ENCODE assay signal across 1 cellular context in the genomic region with DNA sequence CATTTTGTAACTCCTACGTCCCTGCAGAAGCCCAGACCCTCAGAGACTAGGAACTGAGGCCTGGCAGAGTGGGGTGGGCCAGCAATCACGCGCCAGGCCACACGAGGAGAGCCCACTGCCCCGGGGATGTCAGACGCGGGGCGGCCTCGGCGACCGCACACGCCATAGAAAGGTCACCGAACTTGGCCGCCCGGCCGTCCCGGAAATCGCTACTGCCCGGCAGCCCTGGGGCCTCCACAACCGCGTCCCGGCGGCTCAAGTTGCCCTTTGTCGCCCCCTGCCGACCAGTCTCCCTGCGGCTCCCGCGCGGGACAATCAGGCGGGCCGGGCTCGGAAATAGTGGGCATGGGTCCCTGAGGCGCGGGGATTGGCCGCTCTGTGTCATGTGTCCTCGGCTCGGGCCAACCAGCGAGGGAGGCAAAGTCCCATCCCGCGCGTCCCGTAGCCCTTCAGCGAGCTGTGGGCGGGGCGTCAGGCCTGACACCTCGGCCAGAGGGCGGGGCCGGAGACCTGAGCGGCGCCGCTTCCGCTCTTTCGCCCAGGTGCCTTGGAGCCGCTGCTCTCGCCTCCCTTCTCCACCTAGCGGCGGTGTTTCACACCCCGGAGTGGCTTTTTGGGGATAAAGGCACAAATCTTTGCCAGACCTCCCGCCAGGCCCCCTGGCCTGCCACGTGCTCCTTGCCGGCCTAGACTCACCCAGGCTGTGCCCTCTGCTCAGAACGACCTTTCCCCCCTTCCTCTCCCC.
TF ChIP-seq lines count a peak whose summit lies in the region.

No MANE protein-coding gene starts in this region.

TF ChIP-seq in HepG2, 621 proteins besides CTCF, POLR2A, EP300 and RAD21 (continued from another document and continues in another):
- TF ChIP-seq, protein P1, sequence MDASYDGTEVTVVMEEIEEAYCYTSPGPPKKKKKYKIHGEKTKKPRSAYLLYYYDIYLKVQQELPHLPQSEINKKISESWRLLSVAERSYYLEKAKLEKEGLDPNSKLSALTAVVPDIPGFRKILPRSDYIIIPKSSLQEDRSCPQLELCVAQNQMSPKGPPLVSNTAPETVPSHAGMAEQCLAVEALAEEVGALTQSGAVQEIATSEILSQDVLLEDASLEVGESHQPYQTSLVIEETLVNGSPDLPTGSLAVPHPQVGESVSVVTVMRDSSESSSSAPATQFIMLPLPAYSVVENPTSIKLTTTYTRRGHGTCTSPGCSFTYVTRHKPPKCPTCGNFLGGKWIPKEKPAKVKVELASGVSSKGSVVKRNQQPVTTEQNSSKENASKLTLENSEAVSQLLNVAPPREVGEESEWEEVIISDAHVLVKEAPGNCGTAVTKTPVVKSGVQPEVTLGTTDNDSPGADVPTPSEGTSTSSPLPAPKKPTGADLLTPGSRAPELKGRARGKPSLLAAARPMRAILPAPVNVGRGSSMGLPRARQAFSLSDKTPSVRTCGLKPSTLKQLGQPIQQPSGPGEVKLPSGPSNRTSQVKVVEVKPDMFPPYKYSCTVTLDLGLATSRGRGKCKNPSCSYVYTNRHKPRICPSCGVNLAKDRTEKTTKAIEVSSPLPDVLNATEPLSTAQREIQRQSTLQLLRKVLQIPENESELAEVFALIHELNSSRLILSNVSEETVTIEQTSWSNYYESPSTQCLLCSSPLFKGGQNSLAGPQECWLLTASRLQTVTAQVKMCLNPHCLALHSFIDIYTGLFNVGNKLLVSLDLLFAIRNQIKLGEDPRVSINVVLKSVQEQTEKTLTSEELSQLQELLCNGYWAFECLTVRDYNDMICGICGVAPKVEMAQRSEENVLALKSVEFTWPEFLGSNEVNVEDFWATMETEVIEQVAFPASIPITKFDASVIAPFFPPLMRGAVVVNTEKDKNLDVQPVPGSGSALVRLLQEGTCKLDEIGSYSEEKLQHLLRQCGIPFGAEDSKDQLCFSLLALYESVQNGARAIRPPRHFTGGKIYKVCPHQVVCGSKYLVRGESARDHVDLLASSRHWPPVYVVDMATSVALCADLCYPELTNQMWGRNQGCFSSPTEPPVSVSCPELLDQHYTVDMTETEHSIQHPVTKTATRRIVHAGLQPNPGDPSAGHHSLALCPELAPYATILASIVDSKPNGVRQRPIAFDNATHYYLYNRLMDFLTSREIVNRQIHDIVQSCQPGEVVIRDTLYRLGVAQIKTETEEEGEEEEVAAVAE (CRISPR knock-in tag; IDR thresholded peaks at IDR 0.05; ENCODE audit: borderline replicate concordance): peak; percentile 82
- TF ChIP-seq MED13 (CRISPR knock-in tag; IDR thresholded peaks at IDR 0.05): 0 out of 2 replicates have a peak, but pooled peaks have one; percentile 17
- TF ChIP-seq PBX3 (CRISPR knock-in tag; IDR thresholded peaks at IDR 0.05; ENCODE audit: borderline replicate concordance): peak; percentile 64; the same call in 1 of the 2 replicates
- no peak; the same call in 1 of the 2 replicates for TF ChIP-seq ZHX2 (IDR thresholded peaks at IDR 0.05; ENCODE audit: low read depth)
- TF ChIP-seq ZHX2 (CRISPR knock-in tag; IDR thresholded peaks at IDR 0.05; ENCODE audit: borderline replicate concordance): peak; percentile 94; the same call in 1 of the 2 replicates
- peak; percentile 87 for TF ChIP-seq ZNF205 (CRISPR knock-in tag; IDR thresholded peaks at IDR 0.05)
- TF ChIP-seq MEF2D (CRISPR knock-in tag; IDR thresholded peaks at IDR 0.05): peak; percentile 92
- peak; percentile 85 for TF ChIP-seq TGIF2 (CRISPR knock-in tag; IDR thresholded peaks at IDR 0.05)
- TF ChIP-seq KDM5A (IDR thresholded peaks at IDR 0.05; ENCODE audit: borderline replicate concordance, low read length): no peak
- TF ChIP-seq, protein P2, sequence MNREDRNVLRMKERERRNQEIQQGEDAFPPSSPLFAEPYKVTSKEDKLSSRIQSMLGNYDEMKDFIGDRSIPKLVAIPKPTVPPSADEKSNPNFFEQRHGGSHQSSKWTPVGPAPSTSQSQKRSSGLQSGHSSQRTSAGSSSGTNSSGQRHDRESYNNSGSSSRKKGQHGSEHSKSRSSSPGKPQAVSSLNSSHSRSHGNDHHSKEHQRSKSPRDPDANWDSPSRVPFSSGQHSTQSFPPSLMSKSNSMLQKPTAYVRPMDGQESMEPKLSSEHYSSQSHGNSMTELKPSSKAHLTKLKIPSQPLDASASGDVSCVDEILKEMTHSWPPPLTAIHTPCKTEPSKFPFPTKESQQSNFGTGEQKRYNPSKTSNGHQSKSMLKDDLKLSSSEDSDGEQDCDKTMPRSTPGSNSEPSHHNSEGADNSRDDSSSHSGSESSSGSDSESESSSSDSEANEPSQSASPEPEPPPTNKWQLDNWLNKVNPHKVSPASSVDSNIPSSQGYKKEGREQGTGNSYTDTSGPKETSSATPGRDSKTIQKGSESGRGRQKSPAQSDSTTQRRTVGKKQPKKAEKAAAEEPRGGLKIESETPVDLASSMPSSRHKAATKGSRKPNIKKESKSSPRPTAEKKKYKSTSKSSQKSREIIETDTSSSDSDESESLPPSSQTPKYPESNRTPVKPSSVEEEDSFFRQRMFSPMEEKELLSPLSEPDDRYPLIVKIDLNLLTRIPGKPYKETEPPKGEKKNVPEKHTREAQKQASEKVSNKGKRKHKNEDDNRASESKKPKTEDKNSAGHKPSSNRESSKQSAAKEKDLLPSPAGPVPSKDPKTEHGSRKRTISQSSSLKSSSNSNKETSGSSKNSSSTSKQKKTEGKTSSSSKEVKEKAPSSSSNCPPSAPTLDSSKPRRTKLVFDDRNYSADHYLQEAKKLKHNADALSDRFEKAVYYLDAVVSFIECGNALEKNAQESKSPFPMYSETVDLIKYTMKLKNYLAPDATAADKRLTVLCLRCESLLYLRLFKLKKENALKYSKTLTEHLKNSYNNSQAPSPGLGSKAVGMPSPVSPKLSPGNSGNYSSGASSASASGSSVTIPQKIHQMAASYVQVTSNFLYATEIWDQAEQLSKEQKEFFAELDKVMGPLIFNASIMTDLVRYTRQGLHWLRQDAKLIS (CRISPR knock-in tag; IDR thresholded peaks at IDR 0.05): no peak
- peak; percentile 93 for TF ChIP-seq RXRA (CRISPR knock-in tag; IDR thresholded peaks at IDR 0.05)
- TF ChIP-seq PATZ1 (CRISPR knock-in tag; IDR thresholded peaks at IDR 0.05): peak; percentile 78
- no peak for TF ChIP-seq MLLT10 (CRISPR knock-in tag; IDR thresholded peaks at IDR 0.05)
- no peak for TF ChIP-seq CREBL2 (CRISPR knock-in tag; IDR thresholded peaks at IDR 0.05; ENCODE audit: borderline replicate concordance)
- peak; percentile 79 for TF ChIP-seq ISL2 (CRISPR knock-in tag; IDR thresholded peaks at IDR 0.05)
- TF ChIP-seq ZSCAN5A (CRISPR knock-in tag; IDR thresholded peaks at IDR 0.05; ENCODE audit: borderline replicate concordance): peak; percentile 67; the same call in 1 of the 2 replicates
- peak; percentile 88; the same call in 1 of the 2 replicates for TF ChIP-seq ZNF451 (CRISPR knock-in tag; IDR thresholded peaks at IDR 0.05)
- TF ChIP-seq ZNF501 (CRISPR knock-in tag; IDR thresholded peaks at IDR 0.05): peak; percentile 93
- TF ChIP-seq, protein P3, sequence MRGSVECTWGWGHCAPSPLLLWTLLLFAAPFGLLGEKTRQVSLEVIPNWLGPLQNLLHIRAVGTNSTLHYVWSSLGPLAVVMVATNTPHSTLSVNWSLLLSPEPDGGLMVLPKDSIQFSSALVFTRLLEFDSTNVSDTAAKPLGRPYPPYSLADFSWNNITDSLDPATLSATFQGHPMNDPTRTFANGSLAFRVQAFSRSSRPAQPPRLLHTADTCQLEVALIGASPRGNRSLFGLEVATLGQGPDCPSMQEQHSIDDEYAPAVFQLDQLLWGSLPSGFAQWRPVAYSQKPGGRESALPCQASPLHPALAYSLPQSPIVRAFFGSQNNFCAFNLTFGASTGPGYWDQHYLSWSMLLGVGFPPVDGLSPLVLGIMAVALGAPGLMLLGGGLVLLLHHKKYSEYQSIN (CRISPR knock-in tag; IDR thresholded peaks at IDR 0.05; ENCODE audit: borderline replicate concordance): no peak
- peak; percentile 62; the same call in 1 of the 2 replicates for TF ChIP-seq ZMYM3 (CRISPR knock-in tag; IDR thresholded peaks at IDR 0.05)
- no peak for TF ChIP-seq HDAC6 (IDR thresholded peaks at IDR 0.05; ENCODE audit: low read depth, low read length)
- 0 out of 2 replicates have a peak, but pooled peaks have one; percentile 38 for TF ChIP-seq MTA1 (CRISPR knock-in tag; IDR thresholded peaks at IDR 0.05; ENCODE audit: borderline replicate concordance)
- peak; percentile 19; the same call in 1 of the 2 replicates for TF ChIP-seq SMC3 (IDR thresholded peaks at IDR 0.05; ENCODE audit: low read length)
